ENCODE assay signal across 25 cellular contexts in the genomic region with DNA sequence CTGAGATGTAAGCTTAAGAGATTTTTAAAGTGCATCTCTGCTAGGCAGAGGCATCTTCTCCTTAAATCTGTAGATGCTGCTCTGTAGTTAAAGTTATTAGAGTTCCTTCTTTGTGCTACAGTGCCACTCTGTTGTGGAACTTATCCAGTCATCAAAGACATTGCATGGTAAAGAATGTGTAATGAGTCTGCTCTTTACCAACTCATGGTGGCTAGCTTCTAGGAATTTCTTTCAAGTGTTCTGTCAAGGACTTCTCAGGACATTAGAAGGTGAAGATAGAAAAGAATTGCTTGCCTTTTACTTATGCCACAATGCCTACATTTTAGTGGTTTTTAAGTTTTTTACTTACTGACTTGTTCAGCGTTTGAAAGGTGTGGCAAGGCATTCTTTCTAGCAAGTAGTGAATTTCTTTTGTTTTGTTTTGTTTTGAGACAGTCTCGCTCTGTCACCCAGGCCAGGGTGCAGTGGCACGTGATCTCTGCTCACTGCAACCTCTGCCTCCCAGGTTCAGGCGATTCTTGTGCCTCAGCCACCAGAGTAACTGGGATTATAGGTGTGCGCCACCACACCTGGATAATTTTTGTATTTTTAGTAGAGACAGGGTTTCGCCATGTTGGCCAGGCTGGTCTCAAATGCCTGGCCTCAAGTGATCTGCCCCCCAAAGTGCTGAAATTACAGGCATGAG. TPM values are rescaled to one million over a fixed set of nuclear protein-coding genes. Genes with fewer than 3 reads are reported as not detected.
"Had no signal": no experiment of that assay in that cellular context is flagged by ENCODE, and none has a peak within 500 bp of the region (broad histone marks: within the 10 kb centered on the region; RNA-seq: fewer than 3 reads in every experiment).

No MANE protein-coding gene starts in this region.

- H3K4me2 ChIP-seq: KMS-11 had no signal

- H3K9ac ChIP-seq: KMS-11 had no signal

- DNase-seq: activated CD4-positive, alpha-beta T cell treated with anti-CD3 and anti-CD28 coated beads, Interleukin-2, amount 10 ng/mL, durations not matched to agents 7 days and 5 days; activated CD4-positive, alpha-beta T cell treated with anti-CD3 and anti-CD28 coated beads, Interleukin-2, amount 50 U/mL, for 48 hours; activated CD8-positive, alpha-beta T cell treated with anti-CD3 and anti-CD28 coated beads, Interleukin-2, amount 10 ng/mL, durations not matched to agents 7 days and 5 days; activated gamma-delta T cell; activated naive CD4-positive, alpha-beta T cell treated with Interleukin-2 at 50 U/mL for 16 hours; activated naive CD8-positive, alpha-beta T cell treated with anti-CD3 and anti-CD28 coated beads, Interleukin-2, amount 10 ng/mL, durations not matched to agents 7 days and 5 days; activated T-cell treated with anti-CD3 and anti-CD28 coated beads, Interleukin-2, amount 50 U/mL, for 24 hours; amygdala; body of pancreas; MM.1S; MV-4-11; NCI-H1092; NCI-H1436 treated with DMSO at 0.1 percent for 48 hours; NCI-H1694 treated with DMSO at 0.1 percent for 48 hours; NCI-H2029; NCI-H345; NCI-H524 treated with DMSO at 0.1 percent for 48 hours; SHP77; SJCRH30; T1000 had no signal

- H3K9me3 ChIP-seq: ascending aorta, body of pancreas, breast epithelium, SJCRH30 had no signal

- H3K4me3 ChIP-seq: ascending aorta, body of pancreas, breast epithelium, SJCRH30, SK-N-MC had no signal

- H3K4me1 ChIP-seq: ascending aorta, body of pancreas, breast epithelium had no signal

- H3K27ac ChIP-seq: ascending aorta, body of pancreas, breast epithelium, KMS-11, SJCRH30, SK-N-MC had no signal

- H3K27me3 ChIP-seq: ascending aorta, body of pancreas, breast epithelium, SJCRH30 had no signal

RNA-seq across cellular contexts. Expression of a gene that starts 59.7 kb away (rescaled TPM):
- total RNA-seq: LHCN-M2 had no signal
